Comparison of ENCODE assay signal across 8 cellular contexts in the genomic region with DNA sequence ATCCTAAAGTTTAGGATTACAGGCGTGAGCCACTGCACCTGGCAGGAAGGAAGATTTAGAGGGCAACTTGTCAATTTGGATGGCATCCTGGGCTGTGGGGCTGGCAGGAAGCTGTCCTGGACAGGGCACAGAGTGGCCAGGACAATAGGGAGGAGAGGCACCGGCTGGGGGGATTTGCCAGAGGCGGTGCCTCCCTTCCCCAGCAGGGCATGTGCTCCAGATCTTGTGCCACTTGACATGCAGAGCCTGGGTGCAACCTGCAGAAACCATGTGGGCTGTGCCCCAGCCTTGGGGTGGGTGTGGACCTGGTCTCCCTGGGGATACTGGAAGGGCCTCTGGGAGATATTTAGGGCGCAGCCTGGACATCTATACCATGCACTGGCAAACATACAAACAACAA. TPM values are rescaled to one million over a fixed set of nuclear protein-coding genes. Genes with fewer than 3 reads are reported as not detected.
DNase-seq lines count a peak whose midpoint lies in the region; ATAC-seq, FAIRE-seq and TF ChIP-seq lines count a peak whose summit lies in the region.

No MANE protein-coding gene starts in this region.

- no peaks in the 10 kb centered on the region for H3K27me3 ChIP-seq in fibroblast of lung (ENCODE audit: control insufficient read depth, insufficient read depth, low read length)
- H3K27me3 ChIP-seq in psoas muscle (ENCODE audit: insufficient read depth in 3 of 3, low read length in 2 of 3): no peaks in the 10 kb centered on the region
- H3K27me3 ChIP-seq in small intestine (ENCODE audit: control insufficient read depth in 2 of 2, insufficient read depth in 2 of 2, low read length in 2 of 2): no peaks in the 10 kb centered on the region

- TF ChIP-seq CTCF in fibroblast of lung (conservative IDR thresholded peaks at IDR 0.05 in 1 of 2, IDR thresholded peaks at IDR 0.05 in 1 of 2; ENCODE audit: low read depth in 1 of 2, low read length in 2 of 2): no peak
- no peak for TF ChIP-seq CTCF in psoas muscle (IDR thresholded peaks at IDR 0.05)

- DNase-seq in RPMI7951 (ENCODE audit: low read depth) (peak; percentile 45), fibroblast of lung (ENCODE audit: low read depth in 2 of 2) (no peak), psoas muscle (peak; percentile 31 to 58), NCI-H2171 treated with DMSO at 0.1 percent for 48 hours (lab: John Stamatoyannopoulos, UW) (no peak), small intestine (no peak), T1000 (lab: John Stamatoyannopoulos, UW) (no peak)

- H3K4me2 ChIP-seq in fibroblast of lung (ENCODE audit: extremely low read depth, insufficient read depth, low read length): peak overlapping the region; percentile 79

- H3K79me2 ChIP-seq in fibroblast of lung (ENCODE audit: control insufficient read depth, insufficient read depth, low read length): no peaks in the 10 kb centered on the region

- H3K4me3 ChIP-seq in fibroblast of lung (replicated peaks in 1 of 4; ENCODE audit: control extremely low read depth in 1 of 4, insufficient read depth in 1 of 4, low read depth in 3 of 4, low read length in 4 of 4): peak overlapping the region in 3 of 4 experiments; percentile 9 to 10 (median 10)
- no peak overlapping the region for H3K4me3 ChIP-seq in psoas muscle
- no peak overlapping the region for H3K4me3 ChIP-seq in small intestine (ENCODE audit: low read depth in 1 of 2, low read length in 2 of 2)

- H3K9me3 ChIP-seq in fibroblast of lung (ENCODE audit: control insufficient read depth, insufficient read depth, low read depth, low read length) (no peaks in the 10 kb centered on the region), psoas muscle (peaks cover 3% of the 10 kb centered on the region), small intestine (ENCODE audit: control insufficient read depth, low read depth) (no peaks in the 10 kb centered on the region)

- no peaks in the 10 kb centered on the region for H4K20me1 ChIP-seq in fibroblast of lung (ENCODE audit: control insufficient read depth, extremely low read depth, insufficient read depth, low read length)

- H3K27ac ChIP-seq in fibroblast of lung (ENCODE audit: insufficient read depth, low read length) (peak overlapping the region; percentile 98), psoas muscle (peak overlapping the region; percentile 84), small intestine (ENCODE audit: low read depth in 1 of 2, low read length in 1 of 2) (peak overlapping the region in 1 of 2 donors; percentile 88)

- ATAC-seq in GM19455 (IDR thresholded peaks at IDR 0.05; ENCODE audit: unreplicated experiment): peak; percentile 16
- peak; percentile 68 to 84 (median 78) for ATAC-seq in psoas muscle
- ATAC-seq in HG02973 (IDR thresholded peaks at IDR 0.05; ENCODE audit: unreplicated experiment): no peak

- H3K9ac ChIP-seq in fibroblast of lung (ENCODE audit: insufficient read depth, low read length): peak overlapping the region; percentile 13

- H3K4me1 ChIP-seq in fibroblast of lung (ENCODE audit: control insufficient read depth, extremely low read depth, insufficient read depth, low read length) (peaks cover 14% of the 10 kb centered on the region), psoas muscle (peaks cover 21% of the 10 kb centered on the region), small intestine (ENCODE audit: control insufficient read depth in 2 of 2, insufficient read depth in 1 of 2, low read depth in 1 of 2, low read length in 1 of 2) (peaks cover 3 to 7% of the 10 kb centered on the region in 2 donors)

- WGBS in psoas muscle, 3 donors: 27 to 33% (median 28%) methylated on average over 4 of the region's 4 CpGs
- WGBS in small intestine, 3 donors: 84 to 94% (median 92%) methylated on average over 4 of the region's 4 CpGs

- no peak for FAIRE-seq in small intestine (lab: Jason Lieb, UNC)

- intact Hi-C loops in psoas muscle (cut with DNase I): no loop called here

- H2AFZ ChIP-seq in fibroblast of lung (ENCODE audit: low read length): no peak overlapping the region

- H3K36me3 ChIP-seq in fibroblast of lung (ENCODE audit: control insufficient read depth, insufficient read depth, low read length): no peaks in the 10 kb centered on the region
- no peaks in the 10 kb centered on the region for H3K36me3 ChIP-seq in psoas muscle (ENCODE audit: insufficient read depth in 1 of 2, low read depth in 1 of 2)
- H3K36me3 ChIP-seq in small intestine (ENCODE audit: control insufficient read depth in 2 of 2, insufficient read depth in 2 of 2, low read length in 2 of 2): no peaks in the 10 kb centered on the region

RNA-seq across cellular contexts. Expression of gene EEF1A1, which starts 58.6 kb away (rescaled TPM):
- total RNA-seq in RPMI7951 (2014; rRNA removed; shearing (Covaris generic)): 8,626 and 10,453 TPM in 2 replicates
- total RNA-seq in fibroblast of lung (21,405 and 36,498 TPM in 2 replicates), psoas muscle (1,000 to 10,000 TPM in 1 of 4 donors, 100 to 1,000 TPM in 3; 703 to 2,379 (median 902) TPM)
- polyA plus RNA-seq in fibroblast of lung (13,707 and 15,755 TPM in 2 replicates), psoas muscle (1,000 to 10,000 TPM in 1 of 3 donors, 100 to 1,000 TPM in 2; 541 to 1,251 (median 593) TPM), small intestine (over 10,000 TPM in 1 of 3 donors, 1,000 to 10,000 TPM in 2; 6,538 to 12,313 (median 9,900) TPM)
- polyA plus RNA-seq in fibroblast of lung (2012): 10,377 and 11,755 TPM in 2 replicates
- polyA minus RNA-seq in fibroblast of lung (ENCODE audit: low replicate concordance): 8,762 and 9,002 TPM in 2 replicates

Comparison
In these comparisons a context has a peak if more than half of its experiments do, and no peak if none do; other contexts are left out.
1. DNase-seq: peak in RPMI7951 (single experiment) and psoas muscle (2 of 2); none in fibroblast of lung (0 of 2), NCI-H2171 treated with DMSO at 0.1 percent for 48 hours (single experiment), small intestine (single experiment) and T1000 (single experiment).
2. H3K4me3 ChIP-seq: peak in fibroblast of lung (3 of 4); none in psoas muscle (single experiment) and small intestine (0 of 2).